Comparison of ENCODE assay signal across 8 cellular contexts in the genomic region with DNA sequence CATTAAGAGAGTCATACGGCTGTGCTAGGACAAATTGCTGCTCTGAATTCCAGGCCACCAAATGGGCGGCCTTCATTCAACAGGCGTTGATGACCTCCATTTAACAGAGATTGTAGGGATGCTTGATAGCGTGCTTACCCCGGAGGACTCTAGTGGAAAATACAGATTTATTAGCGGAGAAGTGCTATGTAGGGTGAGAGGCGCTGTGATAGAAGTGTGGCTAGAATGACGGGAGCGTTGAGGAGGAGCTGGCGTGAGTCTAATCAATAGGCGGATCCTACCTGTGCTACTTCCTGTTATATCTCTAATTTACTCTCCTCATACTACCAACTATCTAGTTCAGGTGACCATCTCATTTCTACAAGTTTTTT. TPM values are rescaled to one million over a fixed set of nuclear protein-coding genes. Genes with fewer than 3 reads are reported as not detected.
A peak's percentile ranks its signal among the peaks of the same experiment; 100 is the strongest.
DNase-seq lines count a peak whose midpoint lies in the region; ATAC-seq and TF ChIP-seq lines count a peak whose summit lies in the region.

No MANE protein-coding gene starts in this region.

- H3K4me1 Mint-ChIP-seq in natural killer cell treated with Interleukin-12 subunit alpha and Interleukin-12 subunit beta and Interleukin-15 and Interleukin-18, amount 100 ng/mL, for 72 hours (ENCODE audit: low read depth in 2 of 2) = peaks cover 17 to 35% of the 10 kb centered on the region in 2 donors

- peaks cover 10 to 11% of the 10 kb centered on the region in 2 donors for H3K4me1 ChIP-seq in duodenal mucosa (ENCODE audit: control insufficient read depth in 1 of 2, insufficient read depth in 2 of 2, low read length in 2 of 2)

- CTCF ChIA-PET in RWPE1 (lab: Yijun Ruan, JAX) = interaction anchor here (0.5 kb wide), 1 partner anchor 202 kb away, joined by 4 read pairs; no protein-coding TSS in a partner anchor

- peak overlapping the region; percentile 96 to 98 for H3K9ac ChIP-seq in duodenal mucosa (ENCODE audit: low read depth in 1 of 2, low read length in 2 of 2)

- no peak for TF ChIP-seq CTCF in RWPE1 (conservative IDR thresholded peaks at IDR 0.05; ENCODE audit: low read depth)

- POLR2A ChIA-PET in RWPE1 (lab: Yijun Ruan, JAX; ENCODE audit: low non-redundant PET) = interaction anchor here (0.6 kb wide), 1 partner anchor 36 kb away, joined by 3 read pairs; no protein-coding TSS in a partner anchor

- peak; percentile 3 for DNase-seq in activated T-cell treated with anti-CD3 and anti-CD28 coated beads for 4 hours
- no peak for DNase-seq in activated T-cell treated with anti-CD3 and anti-CD28 coated beads, Interleukin-2, amount 50 U/mL, for 1 hour
- peak; percentile 15 for DNase-seq in RWPE1 (ENCODE audit: low spot score)
- no peak for DNase-seq in natural killer cell treated with Interleukin-12 subunit alpha and Interleukin-12 subunit beta and Interleukin-15 and Interleukin-18, amount 100 ng/mL, for 72 hours (ENCODE audit: low spot score)
- no peak for DNase-seq in cerebellar nuclear complex (lab: John Stamatoyannopoulos, UW)
- no peak for DNase-seq in dermis blood vessel endothelial cell

- H3K36me3 ChIP-seq in duodenal mucosa (ENCODE audit: control insufficient read depth in 1 of 2, insufficient read depth in 2 of 2, low read length in 2 of 2) = peaks cover 0 to 13% of the 10 kb centered on the region in 2 donors

- H3K27ac Mint-ChIP-seq in natural killer cell treated with Interleukin-12 subunit alpha and Interleukin-12 subunit beta and Interleukin-15 and Interleukin-18, amount 100 ng/mL, for 72 hours = peak overlapping the region; percentile 88 to 94

- peak overlapping the region; percentile 98 for H3K4me3 Mint-ChIP-seq in natural killer cell treated with Interleukin-12 subunit alpha and Interleukin-12 subunit beta and Interleukin-15 and Interleukin-18, amount 100 ng/mL, for 72 hours

- H3K9me3 ChIP-seq in duodenal mucosa (ENCODE audit: control insufficient read depth in 1 of 2, low read length in 2 of 2) = no peaks in the 10 kb centered on the region

- H3K27ac ChIP-seq in RWPE1 = peak overlapping the region; percentile 81
- peak overlapping the region; percentile 46 for H3K27ac ChIP-seq in duodenal mucosa (ENCODE audit: low read depth, low read length)

- no peaks in the 10 kb centered on the region for H3K9me3 Mint-ChIP-seq in natural killer cell treated with Interleukin-12 subunit alpha and Interleukin-12 subunit beta and Interleukin-15 and Interleukin-18, amount 100 ng/mL, for 72 hours

- peaks cover 5% of the 10 kb centered on the region for H3K36me3 Mint-ChIP-seq in natural killer cell treated with Interleukin-12 subunit alpha and Interleukin-12 subunit beta and Interleukin-15 and Interleukin-18, amount 100 ng/mL, for 72 hours

- H3K27me3 ChIP-seq in duodenal mucosa (ENCODE audit: control insufficient read depth in 1 of 2, insufficient read depth in 2 of 2, low read length in 2 of 2) = no peaks in the 10 kb centered on the region

- peak; percentile 2 for ATAC-seq in HG03066 (IDR thresholded peaks at IDR 0.05; ENCODE audit: low read depth, unreplicated experiment)
- ATAC-seq in natural killer cell treated with Interleukin-12 subunit alpha and Interleukin-12 subunit beta and Interleukin-15 and Interleukin-18, amount 100 ng/mL, for 72 hours = no peak

- peaks cover 0 to 5% of the 10 kb centered on the region in 2 donors for H3K27me3 Mint-ChIP-seq in natural killer cell treated with Interleukin-12 subunit alpha and Interleukin-12 subunit beta and Interleukin-15 and Interleukin-18, amount 100 ng/mL, for 72 hours

- H3K4me3 ChIP-seq in duodenal mucosa (ENCODE audit: low read depth in 1 of 2, low read length in 2 of 2) = peak overlapping the region; percentile 89 to 100

RNA-seq across cellular contexts. Expression of a gene that starts 0.7 kb away (rescaled TPM):
- total RNA-seq in natural killer cell treated with Interleukin-12 subunit alpha and Interleukin-12 subunit beta and Interleukin-15 and Interleukin-18, amount 100 ng/mL, for 72 hours = 10 to 100 TPM; 37.4 to 48.1 TPM
- total RNA-seq in dermis blood vessel endothelial cell = 46.3 and 48.5 TPM in 2 replicates

RNA-seq across cellular contexts. Expression of a gene that starts 15.1 kb away (rescaled TPM):
- total RNA-seq in natural killer cell treated with Interleukin-12 subunit alpha and Interleukin-12 subunit beta and Interleukin-15 and Interleukin-18, amount 100 ng/mL, for 72 hours = under 1 TPM; 0.26 to 0.56 TPM
- total RNA-seq in dermis blood vessel endothelial cell = 7.0 and 10.9 TPM in 2 replicates

Comparison
In these comparisons a context has a peak if more than half of its experiments do, and no peak if none do; other contexts are left out.
1. DNase-seq: peak in activated T-cell treated with anti-CD3 and anti-CD28 coated beads for 4 hours (single experiment) and RWPE1 (single experiment); none in activated T-cell treated with anti-CD3 and anti-CD28 coated beads, Interleukin-2, amount 50 U/mL, for 1 hour (single experiment), natural killer cell treated with Interleukin-12 subunit alpha and Interleukin-12 subunit beta and Interleukin-15 and Interleukin-18, amount 100 ng/mL, for 72 hours (single experiment), cerebellar nuclear complex (0 of 2) and dermis blood vessel endothelial cell (single experiment).